20 cellular contexts compared by ENCODE assay signal in genomic region chr2:205357732-205358131, GRCh38.
DNase-seq lines count a peak whose midpoint lies in the region; FAIRE-seq and TF ChIP-seq lines count a peak whose summit lies in the region.
"Had no signal": no experiment of that assay in that cellular context is flagged by ENCODE, and none has a peak within 500 bp of the region (broad histone marks: within the 10 kb centered on the region; RNA-seq: fewer than 3 reads in every experiment).

No MANE protein-coding gene starts in this region.

- no peak overlapping the region for H2BK20ac ChIP-seq in H1 (ENCODE audit: low read length)

- H3K9me3 Mint-ChIP-seq in osteocyte (ENCODE audit: unreplicated experiment): no peaks in the 10 kb centered on the region
- H3K9me3 Mint-ChIP-seq: CD4-positive, alpha-beta T cell had no signal

- H3K14ac ChIP-seq in H1 (ENCODE audit: insufficient read length): no peak overlapping the region
- no peak overlapping the region for H3K14ac ChIP-seq in neuronal stem cell (ENCODE audit: low read length)

- no peak overlapping the region for H3K27ac ChIP-seq in HEK293 (ENCODE audit: extremely low read depth, low read depth, low read length)
- H3K27ac ChIP-seq in Karpas-422 (ENCODE audit: low read length): no peak overlapping the region
- no peak overlapping the region for H3K27ac ChIP-seq in H1 (ENCODE audit: low read depth, low read length)
- no peak overlapping the region for H3K27ac ChIP-seq in colonic mucosa
- no peak overlapping the region for H3K27ac ChIP-seq in neuronal stem cell (replicated peaks; ENCODE audit: low read length)
- H3K27ac ChIP-seq: BLaER1, Peyer's patch, SJCRH30 had no signal

- H4K91ac ChIP-seq in H1 (replicated peaks; ENCODE audit: insufficient read length, low read length) (no peak overlapping the region), neuronal stem cell (ENCODE audit: low read depth, low read length, poor library complexity) (no peak overlapping the region)

- H4K8ac ChIP-seq in H1 (ENCODE audit: extremely low read depth, insufficient read depth, low read length) (no peak overlapping the region), neuronal stem cell (ENCODE audit: low read depth, low read length) (no peak overlapping the region)

- H2AFZ ChIP-seq in Karpas-422 (ENCODE audit: low read length) (no peak overlapping the region), H1 (ENCODE audit: low read length) (no peak overlapping the region), neuronal stem cell (ENCODE audit: low read length) (no peak overlapping the region)

- intact Hi-C loops in colonic mucosa (cut with DNase I): no loop called here

- no peaks in the 10 kb centered on the region for H3K27me3 Mint-ChIP-seq in osteocyte (ENCODE audit: unreplicated experiment)

- H4K20me1 ChIP-seq in Karpas-422 (ENCODE audit: insufficient read depth, low read depth, low read length) (no peaks in the 10 kb centered on the region), H1 (replicated peaks in 1 of 2; ENCODE audit: control insufficient read depth in 1 of 2, insufficient read depth in 2 of 2, low read length in 2 of 2) (no peaks in the 10 kb centered on the region)
- H4K20me1 ChIP-seq: BLaER1 had no signal

- H2AK5ac ChIP-seq in H1 (ENCODE audit: low read depth, low read length): no peak overlapping the region; the same call in 1 of the 2 replicates
- no peak overlapping the region for H2AK5ac ChIP-seq in neuronal stem cell (ENCODE audit: low read depth, low read length)

- H3K9me3 ChIP-seq in HEK293 (ENCODE audit: control insufficient read depth, insufficient read depth, low read depth, low read length) (no peaks in the 10 kb centered on the region), Karpas-422 (ENCODE audit: low read length) (no peaks in the 10 kb centered on the region), H1 (ENCODE audit: insufficient read depth in 2 of 2, low read depth in 1 of 2, low read length in 1 of 2) (no peaks in the 10 kb centered on the region), colonic mucosa (no peaks in the 10 kb centered on the region), neuronal stem cell (replicated peaks in 1 of 2; ENCODE audit: control insufficient read depth in 2 of 2, insufficient read depth in 1 of 2, low read depth in 1 of 2, low read length in 2 of 2) (no peaks in the 10 kb centered on the region)
- H3K9me3 ChIP-seq: BLaER1, Peyer's patch, SJCRH30 had no signal

- FAIRE-seq in H1 (lab: Jason Lieb, UNC): peak; percentile 77
- FAIRE-seq: H54 had no signal

- no peak overlapping the region for H2BK15ac ChIP-seq in H1 (ENCODE audit: low read length)
- no peak overlapping the region for H2BK15ac ChIP-seq in neuronal stem cell (ENCODE audit: low read length)

- no peaks in the 10 kb centered on the region for H3K23me2 ChIP-seq in H1 (ENCODE audit: low read depth, low read length)

- H3K56ac ChIP-seq in H1 (replicated peaks; ENCODE audit: insufficient read length, low read depth, low read length): no peak overlapping the region

- H3K79me2 ChIP-seq in Karpas-422 (ENCODE audit: low read length) (no peaks in the 10 kb centered on the region), H1 (ENCODE audit: control insufficient read depth in 1 of 2, insufficient read depth in 2 of 2, low read length in 2 of 2) (no peaks in the 10 kb centered on the region)

- no peak overlapping the region for H3K4me3 Mint-ChIP-seq in osteocyte (ENCODE audit: unreplicated experiment)
- H3K4me3 Mint-ChIP-seq: CD4-positive, alpha-beta T cell had no signal

- H3K9ac ChIP-seq in Karpas-422 (ENCODE audit: low read length): no peak overlapping the region
- H3K9ac ChIP-seq in H1 (replicated peaks in 1 of 4; ENCODE audit: extremely low read depth in 1 of 4, low read depth in 3 of 4, low read length in 3 of 4): no peak overlapping the region
- H3K9ac ChIP-seq in colonic mucosa (ENCODE audit: low read depth in 2 of 2, low read length in 2 of 2): no peak overlapping the region
- H3K9ac ChIP-seq in neuronal stem cell (ENCODE audit: low read depth, low read length, poor library complexity): no peak overlapping the region
- H3K9ac ChIP-seq: BLaER1 had no signal

- H3K18ac ChIP-seq in H1 (ENCODE audit: extremely low read depth, low read length) (peak overlapping the region; percentile 39), neuronal stem cell (ENCODE audit: low read length) (no peak overlapping the region)

- H3K36me3 Mint-ChIP-seq in osteocyte (ENCODE audit: unreplicated experiment): peaks cover 2% of the 10 kb centered on the region

- H3K4me1 ChIP-seq in HEK293 (ENCODE audit: control insufficient read depth, insufficient read depth, low read length) (no peaks in the 10 kb centered on the region), Karpas-422 (ENCODE audit: low read length) (no peaks in the 10 kb centered on the region), H1 (replicated peaks in 1 of 4; ENCODE audit: control insufficient read depth in 3 of 4, insufficient read depth in 4 of 4, low read length in 3 of 4) (peaks cover 2 to 7% (median 4%) of the 10 kb centered on the region in 4 experiments; a peak in 4 of 7 replicates), colonic mucosa (no peaks in the 10 kb centered on the region), neuronal stem cell (ENCODE audit: control insufficient read depth in 2 of 2, insufficient read depth in 1 of 2, low read depth in 1 of 2, low read length in 2 of 2) (peaks cover 3 to 7% of the 10 kb centered on the region in 2 donors)
- H3K4me1 ChIP-seq: BLaER1, Peyer's patch had no signal

- DNase-seq in Karpas-422 (peak; percentile 30), H1 (ENCODE audit: low read depth in 1 of 2, low spot score in 2 of 2) (no peak), osteocyte (ENCODE audit: extremely low spot score, unreplicated experiment) (no peak), colonic mucosa (no peak), AG20443 (ENCODE audit: low spot score) (no peak), neuronal stem cell (ENCODE audit: low spot score) (no peak)
- DNase-seq: Calu3; CD4-positive, alpha-beta T cell; DMS153; GF-D8; MV-4-11; NCI-H1694; NCI-H2081 treated with DMSO at 0.1 percent for 48 hours; NCI-H2171 treated with DMSO at 0.1 percent for 48 hours; NCI-H526; Peyer's patch; SJCRH30 had no signal

- TF ChIP-seq RAD21 in H1 (IDR thresholded peaks at IDR 0.05 in 1 of 2, conservative IDR thresholded peaks at IDR 0.05 in 1 of 2; ENCODE audit: low read depth in 2 of 2, low read length in 2 of 2): no peak

- H3K4me2 ChIP-seq in Karpas-422 (ENCODE audit: low read depth, low read length, poor library complexity, severe bottlenecking): no peak overlapping the region
- H3K4me2 ChIP-seq in H1 (ENCODE audit: insufficient read depth in 1 of 2, low read depth in 2 of 2, low read length in 2 of 2): peak overlapping the region in 1 of 2 experiments; percentile 40; a peak in 1 of 4 replicates
- H3K4me2 ChIP-seq in neuronal stem cell (ENCODE audit: insufficient read depth, low read length, poor library complexity, severe bottlenecking): no peak overlapping the region
- H3K4me2 ChIP-seq: BLaER1 had no signal

- H3K79me1 ChIP-seq in H1 (ENCODE audit: low read depth, low read length) (no peaks in the 10 kb centered on the region), neuronal stem cell (ENCODE audit: low read depth, low read length) (no peaks in the 10 kb centered on the region)

- TF ChIP-seq EP300 in H1 (IDR thresholded peaks at IDR 0.05; ENCODE audit: borderline replicate concordance in 1 of 2, low read depth in 2 of 2, low read length in 2 of 2): no peak

- no peak overlapping the region for H3K4ac ChIP-seq in H1 (replicated peaks; ENCODE audit: insufficient read length, low read depth, low read length)
- no peak overlapping the region for H3K4ac ChIP-seq in neuronal stem cell (ENCODE audit: low read length)

- H2BK5ac ChIP-seq in H1 (ENCODE audit: low read depth, low read length): peak overlapping the region; percentile 46; the same call in 1 of the 2 replicates
- H2BK5ac ChIP-seq in neuronal stem cell (ENCODE audit: low read length): no peak overlapping the region

- H3K4me3 ChIP-seq in HEK293 (ENCODE audit: low read depth, low read length) (no peak overlapping the region), Karpas-422 (ENCODE audit: low read length) (no peak overlapping the region), H1 (ENCODE audit: extremely low read depth in 1 of 4, insufficient read depth in 2 of 4, low read depth in 3 of 4, low read length in 4 of 4) (no peak overlapping the region), colonic mucosa (no peak overlapping the region), neuronal stem cell (ENCODE audit: low read length in 2 of 2) (no peak overlapping the region)
- H3K4me3 ChIP-seq: BLaER1, Peyer's patch, SJCRH30 had no signal

- no peak for TF ChIP-seq CTCF in HEK293 (tag by site-specific recombination; IDR thresholded peaks at IDR 0.05)
- TF ChIP-seq CTCF in H1 (IDR thresholded peaks at IDR 0.05; ENCODE audit: control extremely low read depth in 1 of 3, insufficient read depth in 1 of 3, low read depth in 1 of 3, low read length in 3 of 3): no peak
- TF ChIP-seq CTCF in osteocyte (IDR thresholded peaks at IDR 0.05): no peak
- no peak for TF ChIP-seq CTCF in colonic mucosa (IDR thresholded peaks at IDR 0.05)

- no peak for TF ChIP-seq POLR2A in H1 (IDR thresholded peaks at IDR 0.05; ENCODE audit: control extremely low read depth in 1 of 2, low read depth in 2 of 2, low read length in 2 of 2)

- CTCF ChIA-PET in HEK293 (lab: Yijun Ruan, JAX) (interaction anchor here (1.2 kb wide), 1 partner anchor 11 kb away, joined by 4 read pairs; no protein-coding TSS in a partner anchor), H1 (lab: Charles Lee; ENCODE audit: partially characterized antibody) (interaction anchor here (1.6 kb wide), 1 partner anchor 34 kb away, joined by 4 read pairs; no protein-coding TSS in a partner anchor)

- H2BK12ac ChIP-seq in H1 (ENCODE audit: low read depth, low read length): peak overlapping the region; percentile 10; the same call in 1 of the 2 replicates
- H2BK12ac ChIP-seq in neuronal stem cell (ENCODE audit: low read length): no peak overlapping the region

- POLR2A ChIA-PET in HEK293 (lab: Yijun Ruan, JAX) (no interaction called here), H1 (lab: Charles Lee; ENCODE audit: partially characterized antibody) (no interaction called here)

- no peaks in the 10 kb centered on the region for H3K27me3 ChIP-seq in Karpas-422 (ENCODE audit: low read length)
- H3K27me3 ChIP-seq in H1 (replicated peaks in 1 of 4; ENCODE audit: control insufficient read depth in 3 of 4, extremely low read depth in 1 of 4, insufficient read depth in 3 of 4, low read length in 3 of 4): no peaks in the 10 kb centered on the region
- no peaks in the 10 kb centered on the region for H3K27me3 ChIP-seq in colonic mucosa
- no peaks in the 10 kb centered on the region for H3K27me3 ChIP-seq in neuronal stem cell (ENCODE audit: control insufficient read depth in 3 of 3, insufficient read depth in 3 of 3, low read depth in 1 of 3, low read length in 3 of 3)
- H3K27me3 ChIP-seq: BLaER1, Peyer's patch, SJCRH30 had no signal

- H4K5ac ChIP-seq in H1 (ENCODE audit: insufficient read length, low read depth, low read length): no peak overlapping the region

- H3K23ac ChIP-seq in H1 (ENCODE audit: insufficient read length) (no peak overlapping the region), neuronal stem cell (ENCODE audit: low read depth, low read length, poor library complexity) (no peak overlapping the region)

- H3K36me3 ChIP-seq in HEK293 (ENCODE audit: control insufficient read depth in 2 of 2, insufficient read depth in 1 of 2, low read length in 2 of 2): no peaks in the 10 kb centered on the region
- H3K36me3 ChIP-seq in Karpas-422 (ENCODE audit: insufficient read depth, low read length): no peaks in the 10 kb centered on the region
- peaks cover 0 to 2% (median 0%) of the 10 kb centered on the region in 4 experiments; a peak in 1 of 8 replicates for H3K36me3 ChIP-seq in H1 (ENCODE audit: control insufficient read depth in 2 of 4, insufficient read depth in 4 of 4, low read length in 3 of 4)
- H3K36me3 ChIP-seq in colonic mucosa: no peaks in the 10 kb centered on the region
- no peaks in the 10 kb centered on the region for H3K36me3 ChIP-seq in neuronal stem cell (replicated peaks in 1 of 2; ENCODE audit: control insufficient read depth in 2 of 2, insufficient read depth in 2 of 2, low read length in 2 of 2)
- H3K36me3 ChIP-seq: BLaER1, Peyer's patch, SJCRH30 had no signal

- 29% methylated on average over 2 of the region's 2 CpGs; no CpG with 5 or more reads in 1 of the 2 experiments for WGBS in H1 (ENCODE audit: extremely low coverage in 1 of 2, insufficient coverage in 1 of 2, insufficient read length in 1 of 2, insufficient replicate concordance in 2 of 2, low coverage in 1 of 2, low lambda C conversion rate in 2 of 2, missing lambda C conversion rate in 1 of 2), 2 experiments
- WGBS in neuronal stem cell (ENCODE audit: extremely low coverage in 2 of 2, insufficient read length in 2 of 2, insufficient replicate concordance in 1 of 2), 2 donors: no CpG with 5 or more reads among the region's 2 CpGs

- peaks cover 32% of the 10 kb centered on the region for H3K4me1 Mint-ChIP-seq in osteocyte (ENCODE audit: unreplicated experiment)

- H2BK120ac ChIP-seq in H1 (replicated peaks; ENCODE audit: low read depth, low read length) (no peak overlapping the region), neuronal stem cell (ENCODE audit: low read depth, low read length) (no peak overlapping the region)

- H3K9me2 ChIP-seq in Karpas-422 (replicated peaks; ENCODE audit: insufficient read depth, low read length): no peaks in the 10 kb centered on the region

- peak overlapping the region; percentile 72 for H3K27ac Mint-ChIP-seq in osteocyte (ENCODE audit: unreplicated experiment)
- H3K27ac Mint-ChIP-seq: CD4-positive, alpha-beta T cell had no signal

Comparison
In these comparisons a context has a peak if more than half of its experiments do, and no peak if none do; other contexts are left out.
1. Of the 6 proteins assayed by ChIP-seq in both HEK293 and H1: peak only in HEK293: ATF2; only in H1: none; in both: none; in neither: 5.